ENCODE assay signal across 16 cellular contexts in the genomic region with DNA sequence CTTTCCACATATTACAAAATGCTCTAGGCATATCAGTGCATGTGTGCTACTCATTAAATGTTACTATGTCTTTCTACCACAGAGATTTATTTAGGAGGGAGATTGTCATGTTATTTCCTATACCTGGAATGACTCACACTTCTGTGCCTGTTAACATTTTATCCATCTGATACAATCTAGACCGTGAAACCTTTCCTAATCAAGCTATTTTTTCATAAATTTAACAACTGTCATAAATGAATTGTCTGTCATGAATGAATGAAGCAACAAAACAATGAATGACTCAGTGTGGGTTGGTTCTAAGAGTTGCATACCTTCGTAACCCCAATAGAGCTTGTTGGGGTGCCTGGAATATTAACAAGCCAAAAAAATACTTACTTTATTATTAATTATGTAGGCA.
DNase-seq lines count a peak whose midpoint lies in the region; ATAC-seq, FAIRE-seq and TF ChIP-seq lines count a peak whose summit lies in the region.
"Had no signal": no experiment of that assay in that cellular context is flagged by ENCODE, and none has a peak within 500 bp of the region (broad histone marks: within the 10 kb centered on the region; RNA-seq: fewer than 3 reads in every experiment).

No MANE protein-coding gene starts in this region.

- H3K36me3 ChIP-seq in PC-9 (ENCODE audit: low read depth) (no peaks in the 10 kb centered on the region), bronchial epithelial cell (ENCODE audit: control insufficient read depth, insufficient read depth, low read length) (no peaks in the 10 kb centered on the region)

- CTCF ChIA-PET in PC-9 (lab: Charles Lee): interaction anchor here (0.5 kb wide), 1 partner anchor 29 kb away, joined by 4 read pairs; no protein-coding TSS in a partner anchor

- no peaks in the 10 kb centered on the region for H3K27me3 ChIP-seq in PC-9 (ENCODE audit: insufficient read depth, low read depth)
- H3K27me3 ChIP-seq in bronchial epithelial cell (ENCODE audit: control insufficient read depth, insufficient read depth, low read length): no peaks in the 10 kb centered on the region

- no peak overlapping the region for H2AFZ ChIP-seq in PC-9

- no peak for TF ChIP-seq CTCF in PC-9 (conservative IDR thresholded peaks at IDR 0.05)
- TF ChIP-seq CTCF in bronchial epithelial cell (IDR thresholded peaks at IDR 0.05; ENCODE audit: insufficient read depth, low read length, severe bottlenecking): no peak

- H3K4me2 ChIP-seq in PC-9: no peak overlapping the region

- intact Hi-C loops in PC-9 (cut with micrococcal nuclease; ENCODE audit: unreplicated experiment): loop anchor here (10.0 kb wide), 1 partner anchor 124 kb away; no protein-coding TSS in a partner anchor

- no peaks in the 10 kb centered on the region for H3K9me3 ChIP-seq in PC-9 (ENCODE audit: insufficient read depth, low read depth)

- no peak for ATAC-seq in activated CD4-positive, CD25-positive, alpha-beta regulatory T cell treated with anti-CD3 and anti-CD28 coated beads, Interleukin-2, amount 50 U/mL, for 24 hours
- ATAC-seq: Right ventricle myocardium inferior had no signal

- H3K79me2 ChIP-seq in PC-9 (ENCODE audit: low read depth): no peaks in the 10 kb centered on the region

- peaks cover 35% of the 10 kb centered on the region for H3K4me1 ChIP-seq in PC-9 (replicated peaks; ENCODE audit: insufficient read depth)

- FAIRE-seq in GM19239 (lab: Jason Lieb, UNC) (peak; percentile 77), bronchial epithelial cell (lab: Jason Lieb, UNC) (no peak)
- FAIRE-seq: H54 had no signal

- H3F3A ChIP-seq in PC-9 (ENCODE audit: insufficient read depth, low read depth): peaks cover 11% of the 10 kb centered on the region

- no peak for DNase-seq in GM19239 (ENCODE audit: insufficient read length, low spot score)
- peak in 1 of 2 experiments; percentile 56 for DNase-seq in PC-9
- DNase-seq in bronchial epithelial cell (ENCODE audit: low read depth): peak; percentile 80
- DNase-seq in renal cortical epithelial cell (ENCODE audit: low read depth): peak; percentile 6
- no peak for DNase-seq in UCSD-AML1 (lab: John Stamatoyannopoulos, UW; ENCODE audit: unreplicated experiment)
- DNase-seq in NCI-H345 treated with DMSO at 0.1 percent for 48 hours (lab: John Stamatoyannopoulos, UW; ENCODE audit: unreplicated experiment): no peak
- DNase-seq: ACHN; CD4-positive, alpha-beta memory T cell; Kasumi-1; MV-4-11; NCI-H1436; NCI-H2029 treated with DMSO at 0.1 percent for 48 hours; NCI-H524 treated with DMSO at 0.1 percent for 48 hours had no signal

- BruUV-seq in PC-9 (replicated peaks; lab: Mats Ljungman, UMichigan): no TSS peak

- H4K20me1 ChIP-seq in PC-9 (ENCODE audit: insufficient read depth): no peaks in the 10 kb centered on the region

- no peaks in the 10 kb centered on the region for H3K9me2 ChIP-seq in PC-9 (ENCODE audit: insufficient read depth)

- H3K27ac ChIP-seq in PC-9: peak overlapping the region; percentile 18; the same call in 1 of the 2 replicates

- H3K4me3 ChIP-seq in PC-9 (no peak overlapping the region), bronchial epithelial cell (ENCODE audit: low read depth, low read length) (no peak overlapping the region)

- POLR2A ChIA-PET in PC-9 (lab: Charles Lee; ENCODE audit: unreplicated experiment): no interaction called here

Comparison
In these comparisons a context has a peak if more than half of its experiments do, and no peak if none do; other contexts are left out.
1. DNase-seq: peak in bronchial epithelial cell (single experiment) and renal cortical epithelial cell (single experiment); none in GM19239 (single experiment), UCSD-AML1 (single experiment) and NCI-H345 treated with DMSO at 0.1 percent for 48 hours (single experiment).